8 cellular contexts compared by ENCODE assay signal in the genomic region with DNA sequence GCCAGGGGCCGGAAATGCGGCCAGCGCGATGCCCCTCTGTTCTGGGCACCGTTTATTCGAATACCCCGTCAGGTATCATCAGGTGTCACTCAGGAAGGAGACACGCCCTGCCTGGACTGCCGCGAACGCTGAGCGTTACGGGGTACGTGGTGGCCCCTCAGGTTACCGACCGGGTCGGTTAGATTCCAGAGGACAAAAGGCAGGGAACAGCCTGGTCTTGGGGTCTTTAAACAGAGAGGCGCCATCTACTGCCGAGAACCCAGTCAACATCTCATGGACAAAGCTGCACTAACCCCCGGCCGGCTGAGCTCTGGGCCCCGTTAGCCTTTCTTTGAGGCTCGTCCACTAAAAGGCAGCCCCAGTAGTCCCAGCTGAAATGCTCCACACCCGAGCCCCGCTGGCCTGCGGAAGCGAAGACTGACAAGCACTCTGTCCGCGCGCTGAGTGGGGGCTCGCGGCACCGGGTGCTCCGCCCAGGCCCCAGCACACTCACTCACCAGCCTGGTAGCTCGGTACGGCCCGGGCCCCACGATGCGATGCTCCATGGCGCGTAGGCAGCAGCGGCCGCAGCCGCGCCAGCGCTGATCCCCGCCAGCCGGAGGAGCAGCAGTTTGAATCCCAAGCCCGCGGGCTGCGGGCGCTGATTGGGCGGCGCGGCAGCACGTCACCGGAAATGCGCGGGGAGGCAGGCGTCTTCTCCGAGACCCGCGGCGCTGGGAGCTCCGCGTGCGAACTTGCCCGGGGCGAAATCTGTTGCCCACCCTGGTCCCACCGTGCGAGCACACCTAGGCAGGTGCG. TPM values are rescaled to one million over a fixed set of nuclear protein-coding genes. Genes with fewer than 3 reads are reported as not detected.
A peak's percentile ranks its signal among the peaks of the same experiment; 100 is the strongest.
DNase-seq lines count a peak whose midpoint lies in the region; ATAC-seq, FAIRE-seq and TF ChIP-seq lines count a peak whose summit lies in the region.

Gene DEPDC1B (minus strand): TSS at position 618 of the 798 bp plus-strand sequence. CDS start 73 bp downstream, at position 545.

- H3K9me3 ChIP-seq in RWPE2 (ENCODE audit: severe bottlenecking) = no peaks in the 10 kb centered on the region

- H3K27me3 ChIP-seq in RWPE2 (ENCODE audit: insufficient read depth, poor library complexity, severe bottlenecking) = no peaks in the 10 kb centered on the region

- in situ Hi-C loops in G401 (cut with HindIII; ENCODE audit: low sequenced_read_pairs) = no loop called here

- ATAC-seq in RWPE2 (ENCODE audit: low read depth) = peak; percentile 91

- peak within 1 kb of the TSS; percentile 91 for H3K27ac Mint-ChIP-seq in activated T-helper 2 cell treated with anti-CD3 and anti-CD28 coated beads, Interferon-gamma antibody, Interleukin-2, Interleukin-4, amounts not matched to agents 10 μg/mL and 5 μg/mL and 100 μg/mL, durations not matched to agents 14 hours and 24 hours and 36 hours
- peak within 1 kb of the TSS; percentile 97 for H3K27ac Mint-ChIP-seq in nephron progenitor cell
- H3K27ac Mint-ChIP-seq in stimulated activated naive CD8-positive, alpha-beta T cell treated with anti-CD3 and anti-CD28 coated beads, Interleukin-15, Interleukin-2, amounts not matched to agents 100 ng/mL and 50 ng/mL, for 24 hours = peak within 1 kb of the TSS; percentile 83

- peak; percentile 93 for TF ChIP-seq POLR2A in H54 (IDR thresholded peaks at IDR 0.05; ENCODE audit: low read depth, low read length)

- H3K4me1 Mint-ChIP-seq in activated T-helper 2 cell treated with anti-CD3 and anti-CD28 coated beads, Interferon-gamma antibody, Interleukin-2, Interleukin-4, amounts not matched to agents 10 μg/mL and 5 μg/mL and 100 μg/mL, durations not matched to agents 14 hours and 24 hours and 36 hours (ENCODE audit: low read depth) = peaks cover 30% of the 10 kb centered on the region
- H3K4me1 Mint-ChIP-seq in nephron progenitor cell = peaks cover 37% of the 10 kb centered on the region
- peaks cover 29% of the 10 kb centered on the region for H3K4me1 Mint-ChIP-seq in stimulated activated naive CD8-positive, alpha-beta T cell treated with anti-CD3 and anti-CD28 coated beads, Interleukin-15, Interleukin-2, amounts not matched to agents 100 ng/mL and 50 ng/mL, for 24 hours (ENCODE audit: low read depth)

- intact Hi-C loops in activated T-helper 2 cell treated with anti-CD3 and anti-CD28 coated beads, Interferon-gamma antibody, Interleukin-2, Interleukin-4, amounts not matched to agents 10 μg/mL and 5 μg/mL and 100 μg/mL, durations not matched to agents 14 hours and 24 hours and 36 hours (cut with micrococcal nuclease) = loop anchor here (1.0 to 5.0 kb wide), 4 partner anchors 11 to 246 kb away; partner anchors contain the start of genes ELOVL7, ERCC8 and NDUFAF2

- H3K36me3 Mint-ChIP-seq in activated T-helper 2 cell treated with anti-CD3 and anti-CD28 coated beads, Interferon-gamma antibody, Interleukin-2, Interleukin-4, amounts not matched to agents 10 μg/mL and 5 μg/mL and 100 μg/mL, durations not matched to agents 14 hours and 24 hours and 36 hours (ENCODE audit: low read depth) = peaks cover 10% of the 10 kb centered on the region
- H3K36me3 Mint-ChIP-seq in nephron progenitor cell (ENCODE audit: low read depth) = peaks cover 29% of the 10 kb centered on the region
- peaks cover 4% of the 10 kb centered on the region for H3K36me3 Mint-ChIP-seq in stimulated activated naive CD8-positive, alpha-beta T cell treated with anti-CD3 and anti-CD28 coated beads, Interleukin-15, Interleukin-2, amounts not matched to agents 100 ng/mL and 50 ng/mL, for 24 hours (ENCODE audit: low read depth)

- no peaks in the 10 kb centered on the region for H3K9me3 Mint-ChIP-seq in activated T-helper 2 cell treated with anti-CD3 and anti-CD28 coated beads, Interferon-gamma antibody, Interleukin-2, Interleukin-4, amounts not matched to agents 10 μg/mL and 5 μg/mL and 100 μg/mL, durations not matched to agents 14 hours and 24 hours and 36 hours
- H3K9me3 Mint-ChIP-seq in nephron progenitor cell = peaks cover 19% of the 10 kb centered on the region
- no peaks in the 10 kb centered on the region for H3K9me3 Mint-ChIP-seq in stimulated activated naive CD8-positive, alpha-beta T cell treated with anti-CD3 and anti-CD28 coated beads, Interleukin-15, Interleukin-2, amounts not matched to agents 100 ng/mL and 50 ng/mL, for 24 hours

- H3K27ac ChIP-seq in RWPE2 (ENCODE audit: poor library complexity, severe bottlenecking) = peak within 1 kb of the TSS; percentile 76

- H3K4me3 ChIP-seq in LNCaP clone FGC (ENCODE audit: low read depth, low read length) (peak within 1 kb of the TSS; percentile 86), RWPE2 (ENCODE audit: severe bottlenecking) (peak within 1 kb of the TSS; percentile 66), fibroblast of pulmonary artery (replicated peaks; ENCODE audit: low read depth, low read length) (peak within 1 kb of the TSS; percentile 90)

- peak; percentile 23 for FAIRE-seq in H54 (lab: Jason Lieb, UNC)

- H3K4me3 Mint-ChIP-seq in activated T-helper 2 cell treated with anti-CD3 and anti-CD28 coated beads, Interferon-gamma antibody, Interleukin-2, Interleukin-4, amounts not matched to agents 10 μg/mL and 5 μg/mL and 100 μg/mL, durations not matched to agents 14 hours and 24 hours and 36 hours (ENCODE audit: low read depth) = peak within 1 kb of the TSS; percentile 93
- H3K4me3 Mint-ChIP-seq in nephron progenitor cell = peak within 1 kb of the TSS; percentile 97
- H3K4me3 Mint-ChIP-seq in stimulated activated naive CD8-positive, alpha-beta T cell treated with anti-CD3 and anti-CD28 coated beads, Interleukin-15, Interleukin-2, amounts not matched to agents 100 ng/mL and 50 ng/mL, for 24 hours = peak within 1 kb of the TSS; percentile 88

- H3K36me3 ChIP-seq in RWPE2 (ENCODE audit: low read depth) = no peaks in the 10 kb centered on the region; the same call in 1 of the 2 replicates

- H3K27me3 Mint-ChIP-seq in activated T-helper 2 cell treated with anti-CD3 and anti-CD28 coated beads, Interferon-gamma antibody, Interleukin-2, Interleukin-4, amounts not matched to agents 10 μg/mL and 5 μg/mL and 100 μg/mL, durations not matched to agents 14 hours and 24 hours and 36 hours (ENCODE audit: low read depth) = peaks cover 25% of the 10 kb centered on the region
- peaks cover 3% of the 10 kb centered on the region for H3K27me3 Mint-ChIP-seq in nephron progenitor cell (ENCODE audit: low read depth, poor library complexity)
- H3K27me3 Mint-ChIP-seq in stimulated activated naive CD8-positive, alpha-beta T cell treated with anti-CD3 and anti-CD28 coated beads, Interleukin-15, Interleukin-2, amounts not matched to agents 100 ng/mL and 50 ng/mL, for 24 hours = peaks cover 19% of the 10 kb centered on the region

- TF ChIP-seq CTCF in LNCaP clone FGC (IDR thresholded peaks at IDR 0.05; ENCODE audit: control insufficient read depth, extremely low read depth, insufficient read depth) = peak; percentile 33; the same call in 1 of the 2 replicates
- peak; percentile 59 for TF ChIP-seq CTCF in RWPE2 (IDR thresholded peaks at IDR 0.05; ENCODE audit: poor library complexity, severe bottlenecking)
- TF ChIP-seq CTCF in fibroblast of pulmonary artery (IDR thresholded peaks at IDR 0.05; ENCODE audit: low read length, missing control alignments) = peak; percentile 45
- no peak for TF ChIP-seq CTCF in nephron progenitor cell (IDR thresholded peaks at IDR 0.05)

- H3K4me1 ChIP-seq in RWPE2 (ENCODE audit: insufficient read depth, poor library complexity, severe bottlenecking) = peaks cover 19% of the 10 kb centered on the region

- DNase-seq in G401 (ENCODE audit: low spot score) (peak; percentile 87), H54 (ENCODE audit: insufficient read length, low spot score) (peak; percentile 85), LNCaP clone FGC (ENCODE audit: low read depth) (peak; percentile 52), RWPE2 (ENCODE audit: low spot score) (peak; percentile 89), fibroblast of pulmonary artery (ENCODE audit: low read depth) (peak; percentile 91), nephron progenitor cell (peak; percentile 90)
- DNase-seq in activated T-helper 2 cell treated with anti-CD3 and anti-CD28 coated beads, Interferon-gamma antibody, Interleukin-2, Interleukin-4, amounts not matched to agents 10 μg/mL and 5 μg/mL and 100 μg/mL, durations not matched to agents 14 hours and 24 hours and 36 hours (ENCODE audit: low spot score) = peak; percentile 86

RNA-seq across cellular contexts. Expression of gene DEPDC1B, which starts in this region (rescaled TPM):
- 164 and 223 TPM in 2 replicates for total RNA-seq in G401 (2014; rRNA removed; shearing (Covaris generic))
- total RNA-seq in activated T-helper 2 cell treated with anti-CD3 and anti-CD28 coated beads, Interferon-gamma antibody, Interleukin-2, Interleukin-4, amounts not matched to agents 10 μg/mL and 5 μg/mL and 100 μg/mL, durations not matched to agents 14 hours and 24 hours and 36 hours = 22.2 and 25.1 TPM in 2 replicates

Comparison
In these comparisons a context has a peak if more than half of its experiments do, and no peak if none do; other contexts are left out.
1. Peak in every context shown above with its lines: DNase-seq, ATAC-seq, H3K4me3 ChIP-seq and H3K27ac ChIP-seq.